In genomic region chrX:154732421-154733071, GRCh38 we compare ENCODE assay signal across 10 cellular contexts. TPM values are rescaled to one million over a fixed set of nuclear protein-coding genes. Genes with fewer than 3 reads are reported as not detected.
DNase-seq lines count a peak whose midpoint lies in the region; ATAC-seq and TF ChIP-seq lines count a peak whose summit lies in the region.
"Had no signal": no experiment of that assay in that cellular context is flagged by ENCODE, and none has a peak within 500 bp of the region (broad histone marks: within the 10 kb centered on the region; RNA-seq: fewer than 3 reads in every experiment).

No MANE protein-coding gene starts in this region.

- H3K27ac ChIP-seq in RWPE1 (peak overlapping the region; percentile 73), esophagus (ENCODE audit: low read depth in 2 of 2, low read length in 1 of 2) (peak overlapping the region; percentile 13 to 39), aorta (ENCODE audit: low read depth in 1 of 2, low read length in 2 of 2) (peak overlapping the region in 1 of 2 donors; percentile 57)
- H3K27ac ChIP-seq: foreskin keratinocyte had no signal

- ATAC-seq in stimulated activated memory B cell treated with anti-CD40 and anti-IgM and Interleukin-4, amounts not matched to agents 10 μg/mL and 1 μg/mL and 100 μg/mL, for 72 hours: no peak
- ATAC-seq in GM18511 (IDR thresholded peaks at IDR 0.05; ENCODE audit: unreplicated experiment) (no peak), aorta (ENCODE audit: low FRiP score) (no peak)
- ATAC-seq: foreskin keratinocyte had no signal

- peaks cover 10% of the 10 kb centered on the region for H3K36me3 Mint-ChIP-seq in stimulated activated memory B cell treated with anti-CD40 and anti-IgM and Interleukin-4, amounts not matched to agents 10 μg/mL and 1 μg/mL and 100 μg/mL, for 72 hours

- peak; percentile 42 for DNase-seq in NK-92 treated with Interleukin-12 subunit alpha and Interleukin-12 subunit beta, amount 100 ng/mL, for 24 hours (lab: John Stamatoyannopoulos, UW)
- no peak for DNase-seq in NK-92 (lab: John Stamatoyannopoulos, UW; ENCODE audit: unreplicated experiment)
- DNase-seq in RWPE1 (ENCODE audit: low spot score): no peak
- no peak for DNase-seq in GM20000 (ENCODE audit: low spot score)
- no peak for DNase-seq in aorta
- DNase-seq: foreskin keratinocyte had no signal

- intact Hi-C loops in aorta (cut with DNase I): no loop called here

- H3K4me1 ChIP-seq in esophagus (ENCODE audit: control insufficient read depth in 2 of 2, insufficient read depth in 2 of 2, low read length in 1 of 2) (peaks cover 2 to 8% of the 10 kb centered on the region in 2 donors), aorta (ENCODE audit: control insufficient read depth in 1 of 2, insufficient read depth in 2 of 2, low read length in 2 of 2) (peaks cover 3 to 5% of the 10 kb centered on the region in 2 donors)

- H3K27me3 Mint-ChIP-seq in stimulated activated memory B cell treated with anti-CD40 and anti-IgM and Interleukin-4, amounts not matched to agents 10 μg/mL and 1 μg/mL and 100 μg/mL, for 72 hours: no peaks in the 10 kb centered on the region

- H3K36me3 ChIP-seq in esophagus (ENCODE audit: control insufficient read depth in 2 of 2, insufficient read depth in 2 of 2, low read length in 1 of 2) (no peaks in the 10 kb centered on the region), aorta (ENCODE audit: control insufficient read depth in 1 of 2, insufficient read depth in 2 of 2, low read length in 1 of 2) (no peaks in the 10 kb centered on the region)

- no peak for TF ChIP-seq CTCF in RWPE1 (conservative IDR thresholded peaks at IDR 0.05; ENCODE audit: low read depth)
- no peak for TF ChIP-seq CTCF in GM20000 (IDR thresholded peaks at IDR 0.05; ENCODE audit: extremely low read depth, missing control alignments)

- H3K4me3 ChIP-seq in esophagus (ENCODE audit: low read depth in 1 of 2, low read length in 2 of 2) (no peak overlapping the region), aorta (ENCODE audit: low read length in 2 of 2) (no peak overlapping the region)

- H3K4me3 Mint-ChIP-seq in stimulated activated memory B cell treated with anti-CD40 and anti-IgM and Interleukin-4, amounts not matched to agents 10 μg/mL and 1 μg/mL and 100 μg/mL, for 72 hours: no peak overlapping the region

- peak overlapping the region; percentile 35 for H3K27ac Mint-ChIP-seq in stimulated activated memory B cell treated with anti-CD40 and anti-IgM and Interleukin-4, amounts not matched to agents 10 μg/mL and 1 μg/mL and 100 μg/mL, for 72 hours
- H3K27ac Mint-ChIP-seq: progenitor cell of endocrine pancreas had no signal

- no peaks in the 10 kb centered on the region for H3K27me3 ChIP-seq in esophagus (ENCODE audit: control insufficient read depth in 1 of 2, insufficient read depth in 2 of 2, low read length in 2 of 2)
- no peaks in the 10 kb centered on the region for H3K27me3 ChIP-seq in aorta (ENCODE audit: control insufficient read depth in 1 of 2, insufficient read depth in 2 of 2, low read length in 1 of 2)
- H3K27me3 ChIP-seq: foreskin keratinocyte had no signal

- POLR2A ChIA-PET in RWPE1 (lab: Yijun Ruan, JAX; ENCODE audit: low non-redundant PET): no interaction called here

- peaks cover 43% of the 10 kb centered on the region for H3K4me1 Mint-ChIP-seq in stimulated activated memory B cell treated with anti-CD40 and anti-IgM and Interleukin-4, amounts not matched to agents 10 μg/mL and 1 μg/mL and 100 μg/mL, for 72 hours

- no peaks in the 10 kb centered on the region for H3K9me3 Mint-ChIP-seq in stimulated activated memory B cell treated with anti-CD40 and anti-IgM and Interleukin-4, amounts not matched to agents 10 μg/mL and 1 μg/mL and 100 μg/mL, for 72 hours

- 31 to 57% methylated on average over 5 of the region's 5 CpGs for WGBS in esophagus, 2 donors
- 18 to 37% methylated on average over 5 of the region's 5 CpGs for WGBS in aorta, 2 donors

- H3K9me3 ChIP-seq in esophagus (ENCODE audit: control insufficient read depth in 2 of 2, insufficient read depth in 1 of 2, low read depth in 1 of 2, low read length in 1 of 2): no peaks in the 10 kb centered on the region
- no peaks in the 10 kb centered on the region for H3K9me3 ChIP-seq in aorta (ENCODE audit: control insufficient read depth, low read length)

- CTCF ChIA-PET in RWPE1 (lab: Yijun Ruan, JAX): no interaction called here

RNA-seq across cellular contexts. Expression of gene GAB3, which starts 18.3 kb away (rescaled TPM):
- under 1 TPM; 0.56 to 0.57 TPM for polyA plus RNA-seq in esophagus
- total RNA-seq in aorta: 10 to 100 TPM in 1 of 2 donors, 1 to 10 TPM in 1; 5.2 to 12.8 TPM
- 1 to 10 TPM; 1.6 to 4.1 TPM for polyA plus RNA-seq in aorta

RNA-seq across cellular contexts. Expression of gene DKC1, which starts 30.1 kb away (rescaled TPM):
- polyA plus RNA-seq in esophagus (10 to 100 TPM; 22.3 to 43.0 TPM), aorta (10 to 100 TPM; 15.1 to 31.9 TPM)
- 10 to 100 TPM; 25.2 to 29.8 TPM for total RNA-seq in aorta
